ENCODE assay signal across 8 cellular contexts in the genomic region with DNA sequence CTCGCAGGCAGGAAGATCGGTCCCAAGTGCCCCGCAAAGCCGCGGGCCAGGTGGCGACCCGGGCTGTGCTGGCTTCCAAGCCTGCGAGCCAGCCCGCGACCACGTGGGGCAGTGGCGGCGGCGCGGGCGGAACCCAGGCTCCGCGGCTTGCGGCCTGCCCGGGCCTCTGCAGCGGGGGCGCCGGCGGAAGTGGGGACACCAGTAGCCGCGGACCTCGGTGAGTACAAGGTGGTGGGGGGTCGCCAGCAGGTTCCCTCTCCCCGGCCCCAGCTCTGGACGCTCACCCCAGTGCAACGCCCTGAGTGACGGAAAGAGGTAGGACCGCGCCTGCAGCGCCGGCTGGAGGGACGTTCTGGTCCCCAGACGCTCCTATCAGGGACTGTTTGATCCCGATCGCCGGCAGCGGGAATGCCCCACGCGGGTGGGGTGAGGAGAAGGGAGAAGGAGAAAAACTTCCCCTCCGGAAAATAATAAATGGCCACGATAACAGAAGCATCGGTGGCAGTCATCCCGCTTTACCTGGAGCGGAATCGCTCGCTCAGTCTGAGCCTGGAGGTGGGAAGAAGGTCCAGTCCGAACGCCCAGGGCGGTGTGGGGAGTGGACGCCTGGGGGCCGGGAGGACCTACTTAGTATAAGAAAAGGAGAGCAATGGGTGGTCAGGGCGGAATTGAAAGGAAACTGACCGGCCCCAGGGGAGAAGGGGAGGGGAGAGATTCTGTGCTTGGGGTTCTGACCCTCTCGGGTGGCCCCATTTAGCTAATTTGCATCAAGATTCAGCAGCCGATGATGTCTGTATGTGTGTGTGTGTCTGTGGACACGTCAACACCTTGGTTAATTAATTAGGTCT. TPM values are rescaled to one million over a fixed set of nuclear protein-coding genes. Genes with fewer than 3 reads are reported as not detected.
A peak's percentile ranks its signal among the peaks of the same experiment; 100 is the strongest.
DNase-seq lines count a peak whose midpoint lies in the region; FAIRE-seq and TF ChIP-seq lines count a peak whose summit lies in the region.

Gene GEMIN7 (plus strand): TSS at position 198 of the 848 bp plus-strand sequence. CDS start 10,855 bp downstream, outside the sequence.

- peak in 1 of 2 donors; percentile 32 for TF ChIP-seq CTCF in right atrium auricular region (IDR thresholded peaks at IDR 0.05)

- no peak for FAIRE-seq in urothelium cell line (lab: Jason Lieb, UNC)

- peaks cover 0 to 42% of the 10 kb centered on the region in 2 donors for H3K4me1 ChIP-seq in right atrium auricular region

- DNase-seq in AG08396 (ENCODE audit: low spot score) (peak; percentile 93), GM19240 (ENCODE audit: insufficient read length, low spot score) (peak; percentile 65), NCI-H1105 (lab: John Stamatoyannopoulos, UW) (peak; percentile 70), T-helper 2 cell (peak; percentile 55 to 87 (median 68)), amniotic epithelial cell (ENCODE audit: low read depth) (peak; percentile 58), right atrium auricular region (ENCODE audit: low spot score) (peak; percentile 70), putamen (ENCODE audit: low spot score) (peak; percentile 55), urothelium cell line (ENCODE audit: low spot score) (peak; percentile 89)

- peak within 1 kb of the TSS; percentile 91 to 93 for H3K4me3 ChIP-seq in right atrium auricular region

- H3K27me3 ChIP-seq in right atrium auricular region, result no peaks in the 10 kb centered on the region

- H3K9me3 ChIP-seq in right atrium auricular region, result no peaks in the 10 kb centered on the region

- H3K27ac ChIP-seq in right atrium auricular region, result peak within 1 kb of the TSS; percentile 68 to 75

- no peaks in the 10 kb centered on the region for H3K36me3 ChIP-seq in right atrium auricular region

RNA-seq across cellular contexts. Expression of gene GEMIN7, which starts in this region (rescaled TPM):
- total RNA-seq in right atrium auricular region, result 10 to 100 TPM; 11.3 to 20.0 TPM

Comparison
In these comparisons a context has a peak if more than half of its experiments do, and no peak if none do; other contexts are left out.
1. Peak in every context shown above with its lines: DNase-seq, H3K4me3 ChIP-seq and H3K27ac ChIP-seq.